ENCODE assay signal across 1 cellular context in the genomic region with DNA sequence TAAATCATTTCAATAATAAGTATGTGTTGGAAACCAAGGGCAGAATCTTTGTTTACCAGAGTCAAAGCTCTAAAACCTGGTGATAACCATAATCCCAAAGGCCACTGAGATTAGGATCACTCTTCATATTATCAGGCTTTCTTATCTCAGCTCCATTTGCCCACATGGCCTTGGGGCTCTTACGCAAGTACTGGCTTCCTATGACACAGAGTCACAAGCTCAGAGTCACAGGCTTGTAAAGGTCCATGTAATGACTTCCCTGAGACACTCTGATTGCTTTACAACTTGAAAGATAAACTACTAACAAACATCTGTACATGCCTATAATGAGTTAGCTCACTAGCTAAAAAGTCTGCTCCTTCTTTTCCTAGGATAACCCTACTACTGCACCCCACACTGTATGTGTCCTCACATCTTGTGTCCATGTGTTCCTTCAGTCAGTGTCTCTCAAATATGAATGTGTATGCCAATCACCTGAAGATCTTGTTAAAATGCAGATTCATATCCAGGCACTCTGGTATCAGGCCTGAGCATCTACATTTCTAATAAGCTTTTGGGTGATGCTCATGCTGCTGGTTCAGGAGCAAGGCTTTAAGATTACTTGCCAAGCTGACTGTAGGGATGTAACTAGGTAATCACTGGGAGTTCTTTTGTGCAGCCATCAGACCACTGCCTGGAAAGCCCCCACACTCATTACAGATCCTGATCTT.
TF ChIP-seq lines count a peak whose summit lies in the region.

No MANE protein-coding gene starts in this region.

TF ChIP-seq in HEK293, 187 proteins besides CTCF, POLR2A, EP300 and RAD21 (continued from another document and continues in another):
- TF ChIP-seq ZBTB21 (tag by site-specific recombination; IDR thresholded peaks at IDR 0.05) (peak; percentile 80), ZXDB (tag by site-specific recombination; IDR thresholded peaks at IDR 0.05) (peak; percentile 79), ZNF701 (tag by site-specific recombination; IDR thresholded peaks at IDR 0.05) (no peak), KLF1 (tag by site-specific recombination; IDR thresholded peaks at IDR 0.05) (no peak), GLIS2 (tag by site-specific recombination; IDR thresholded peaks at IDR 0.05) (no peak), ZNF433 (tag by site-specific recombination; IDR thresholded peaks at IDR 0.05; ENCODE audit: low read depth) (no peak), OSR2 (tag by site-specific recombination; IDR thresholded peaks at IDR 0.05) (peak; percentile 88), ZNF184 (tag by site-specific recombination; IDR thresholded peaks at IDR 0.05) (0 out of 2 replicates have a peak, but pooled peaks have one; percentile 45), ZSCAN16 (tag by site-specific recombination; IDR thresholded peaks at IDR 0.05) (no peak), ZNF792 (tag by site-specific recombination; IDR thresholded peaks at IDR 0.05) (no peak), ZNF473 (tag by site-specific recombination; IDR thresholded peaks at IDR 0.05) (no peak), ZFP41 (tag by site-specific recombination; IDR thresholded peaks at IDR 0.05; ENCODE audit: borderline replicate concordance) (no peak), ZNF548 (tag by site-specific recombination; IDR thresholded peaks at IDR 0.05) (no peak), TCF7L2 (IDR thresholded peaks at IDR 0.05; ENCODE audit: borderline replicate concordance, low read depth, low read length) (no peak), TRIM28 (IDR thresholded peaks at IDR 0.05; ENCODE audit: borderline replicate concordance, low read length) (peak; percentile 11; the same call in 1 of the 2 replicates), ZNF585B (tag by site-specific recombination; IDR thresholded peaks at IDR 0.05) (no peak), ZSCAN23 (tag by site-specific recombination; IDR thresholded peaks at IDR 0.05) (0 out of 2 replicates have a peak, but pooled peaks have one; percentile 65), ZNF558 (tag by site-specific recombination; IDR thresholded peaks at IDR 0.05) (0 out of 2 replicates have a peak, but pooled peaks have one; percentile 37), ZNF626 (tag by site-specific recombination; IDR thresholded peaks at IDR 0.05) (no peak), ZBTB1 (tag by site-specific recombination; IDR thresholded peaks at IDR 0.05) (0 out of 2 replicates have a peak, but pooled peaks have one; percentile 44), ZNF214 (tag by site-specific recombination; IDR thresholded peaks at IDR 0.05; ENCODE audit: borderline replicate concordance) (no peak), ZNF169 (tag by site-specific recombination; IDR thresholded peaks at IDR 0.05) (no peak), YY2 (tag by site-specific recombination; IDR thresholded peaks at IDR 0.05) (no peak), ZEB2 (tag by site-specific recombination; IDR thresholded peaks at IDR 0.05) (peak; percentile 64), ZNF521 (tag by site-specific recombination; IDR thresholded peaks at IDR 0.05) (no peak), ZNF654 (tag by site-specific recombination; IDR thresholded peaks at IDR 0.05; ENCODE audit: low read depth) (no peak), ZNF785 (tag by site-specific recombination; IDR thresholded peaks at IDR 0.05) (no peak), BCL11A (tag by site-specific recombination; IDR thresholded peaks at IDR 0.05; ENCODE audit: low read depth) (0 out of 2 replicates have a peak, but pooled peaks have one; percentile 19), EGR2 (tag by site-specific recombination; IDR thresholded peaks at IDR 0.05; ENCODE audit: low read depth) (no peak), ZNF544 (tag by site-specific recombination; IDR thresholded peaks at IDR 0.05) (no peak), ZNF138 (tag by site-specific recombination; IDR thresholded peaks at IDR 0.05; ENCODE audit: borderline replicate concordance) (no peak), ZNF155 (tag by site-specific recombination; IDR thresholded peaks at IDR 0.05) (no peak), ZNF311 (tag by site-specific recombination; IDR thresholded peaks at IDR 0.05; ENCODE audit: borderline replicate concordance) (no peak), SCRT1 (tag by site-specific recombination; IDR thresholded peaks at IDR 0.05; ENCODE audit: borderline replicate concordance) (no peak), ZNF24 (tag by site-specific recombination; IDR thresholded peaks at IDR 0.05) (peak; percentile 91)
- TF ChIP-seq, protein P1, sequence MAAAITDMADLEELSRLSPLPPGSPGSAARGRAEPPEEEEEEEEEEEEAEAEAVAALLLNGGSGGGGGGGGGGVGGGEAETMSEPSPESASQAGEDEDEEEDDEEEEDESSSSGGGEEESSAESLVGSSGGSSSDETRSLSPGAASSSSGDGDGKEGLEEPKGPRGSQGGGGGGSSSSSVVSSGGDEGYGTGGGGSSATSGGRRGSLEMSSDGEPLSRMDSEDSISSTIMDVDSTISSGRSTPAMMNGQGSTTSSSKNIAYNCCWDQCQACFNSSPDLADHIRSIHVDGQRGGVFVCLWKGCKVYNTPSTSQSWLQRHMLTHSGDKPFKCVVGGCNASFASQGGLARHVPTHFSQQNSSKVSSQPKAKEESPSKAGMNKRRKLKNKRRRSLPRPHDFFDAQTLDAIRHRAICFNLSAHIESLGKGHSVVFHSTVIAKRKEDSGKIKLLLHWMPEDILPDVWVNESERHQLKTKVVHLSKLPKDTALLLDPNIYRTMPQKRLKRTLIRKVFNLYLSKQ (tag by site-specific recombination; IDR thresholded peaks at IDR 0.05; ENCODE audit: borderline replicate concordance): no peak
- TF ChIP-seq, protein P2, sequence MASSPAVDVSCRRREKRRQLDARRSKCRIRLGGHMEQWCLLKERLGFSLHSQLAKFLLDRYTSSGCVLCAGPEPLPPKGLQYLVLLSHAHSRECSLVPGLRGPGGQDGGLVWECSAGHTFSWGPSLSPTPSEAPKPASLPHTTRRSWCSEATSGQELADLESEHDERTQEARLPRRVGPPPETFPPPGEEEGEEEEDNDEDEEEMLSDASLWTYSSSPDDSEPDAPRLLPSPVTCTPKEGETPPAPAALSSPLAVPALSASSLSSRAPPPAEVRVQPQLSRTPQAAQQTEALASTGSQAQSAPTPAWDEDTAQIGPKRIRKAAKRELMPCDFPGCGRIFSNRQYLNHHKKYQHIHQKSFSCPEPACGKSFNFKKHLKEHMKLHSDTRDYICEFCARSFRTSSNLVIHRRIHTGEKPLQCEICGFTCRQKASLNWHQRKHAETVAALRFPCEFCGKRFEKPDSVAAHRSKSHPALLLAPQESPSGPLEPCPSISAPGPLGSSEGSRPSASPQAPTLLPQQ (tag by site-specific recombination; IDR thresholded peaks at IDR 0.05): no peak; the same call in 1 of the 2 replicates
- TF ChIP-seq, protein P3, sequence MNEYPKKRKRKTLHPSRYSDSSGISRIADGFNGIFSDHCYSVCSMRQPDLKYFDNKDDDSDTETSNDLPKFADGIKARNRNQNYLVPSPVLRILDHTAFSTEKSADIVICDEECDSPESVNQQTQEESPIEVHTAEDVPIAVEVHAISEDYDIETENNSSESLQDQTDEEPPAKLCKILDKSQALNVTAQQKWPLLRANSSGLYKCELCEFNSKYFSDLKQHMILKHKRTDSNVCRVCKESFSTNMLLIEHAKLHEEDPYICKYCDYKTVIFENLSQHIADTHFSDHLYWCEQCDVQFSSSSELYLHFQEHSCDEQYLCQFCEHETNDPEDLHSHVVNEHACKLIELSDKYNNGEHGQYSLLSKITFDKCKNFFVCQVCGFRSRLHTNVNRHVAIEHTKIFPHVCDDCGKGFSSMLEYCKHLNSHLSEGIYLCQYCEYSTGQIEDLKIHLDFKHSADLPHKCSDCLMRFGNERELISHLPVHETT (tag by site-specific recombination; IDR thresholded peaks at IDR 0.05): peak; percentile 91
- TF ChIP-seq, protein P4, sequence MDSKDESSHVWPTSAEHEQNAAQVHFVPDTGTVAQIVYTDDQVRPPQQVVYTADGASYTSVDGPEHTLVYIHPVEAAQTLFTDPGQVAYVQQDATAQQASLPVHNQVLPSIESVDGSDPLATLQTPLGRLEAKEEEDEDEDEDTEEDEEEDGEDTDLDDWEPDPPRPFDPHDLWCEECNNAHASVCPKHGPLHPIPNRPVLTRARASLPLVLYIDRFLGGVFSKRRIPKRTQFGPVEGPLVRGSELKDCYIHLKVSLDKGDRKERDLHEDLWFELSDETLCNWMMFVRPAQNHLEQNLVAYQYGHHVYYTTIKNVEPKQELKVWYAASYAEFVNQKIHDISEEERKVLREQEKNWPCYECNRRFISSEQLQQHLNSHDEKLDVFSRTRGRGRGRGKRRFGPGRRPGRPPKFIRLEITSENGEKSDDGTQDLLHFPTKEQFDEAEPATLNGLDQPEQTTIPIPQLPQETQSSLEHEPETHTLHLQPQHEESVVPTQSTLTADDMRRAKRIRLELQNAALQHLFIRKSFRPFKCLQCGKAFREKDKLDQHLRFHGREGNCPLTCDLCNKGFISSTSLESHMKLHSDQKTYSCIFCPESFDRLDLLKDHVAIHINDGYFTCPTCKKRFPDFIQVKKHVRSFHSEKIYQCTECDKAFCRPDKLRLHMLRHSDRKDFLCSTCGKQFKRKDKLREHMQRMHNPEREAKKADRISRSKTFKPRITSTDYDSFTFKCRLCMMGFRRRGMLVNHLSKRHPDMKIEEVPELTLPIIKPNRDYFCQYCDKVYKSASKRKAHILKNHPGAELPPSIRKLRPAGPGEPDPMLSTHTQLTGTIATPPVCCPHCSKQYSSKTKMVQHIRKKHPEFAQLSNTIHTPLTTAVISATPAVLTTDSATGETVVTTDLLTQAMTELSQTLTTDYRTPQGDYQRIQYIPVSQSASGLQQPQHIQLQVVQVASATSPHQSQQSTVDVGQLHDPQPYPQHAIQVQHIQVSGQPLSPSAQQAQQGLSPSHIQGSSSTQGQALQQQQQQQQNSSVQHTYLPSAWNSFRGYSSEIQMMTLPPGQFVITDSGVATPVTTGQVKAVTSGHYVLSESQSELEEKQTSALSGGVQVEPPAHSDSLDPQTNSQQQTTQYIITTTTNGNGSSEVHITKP (tag by site-specific recombination; IDR thresholded peaks at IDR 0.05): peak; percentile 39; the same call in 1 of the 2 replicates
- TF ChIP-seq, protein P5, sequence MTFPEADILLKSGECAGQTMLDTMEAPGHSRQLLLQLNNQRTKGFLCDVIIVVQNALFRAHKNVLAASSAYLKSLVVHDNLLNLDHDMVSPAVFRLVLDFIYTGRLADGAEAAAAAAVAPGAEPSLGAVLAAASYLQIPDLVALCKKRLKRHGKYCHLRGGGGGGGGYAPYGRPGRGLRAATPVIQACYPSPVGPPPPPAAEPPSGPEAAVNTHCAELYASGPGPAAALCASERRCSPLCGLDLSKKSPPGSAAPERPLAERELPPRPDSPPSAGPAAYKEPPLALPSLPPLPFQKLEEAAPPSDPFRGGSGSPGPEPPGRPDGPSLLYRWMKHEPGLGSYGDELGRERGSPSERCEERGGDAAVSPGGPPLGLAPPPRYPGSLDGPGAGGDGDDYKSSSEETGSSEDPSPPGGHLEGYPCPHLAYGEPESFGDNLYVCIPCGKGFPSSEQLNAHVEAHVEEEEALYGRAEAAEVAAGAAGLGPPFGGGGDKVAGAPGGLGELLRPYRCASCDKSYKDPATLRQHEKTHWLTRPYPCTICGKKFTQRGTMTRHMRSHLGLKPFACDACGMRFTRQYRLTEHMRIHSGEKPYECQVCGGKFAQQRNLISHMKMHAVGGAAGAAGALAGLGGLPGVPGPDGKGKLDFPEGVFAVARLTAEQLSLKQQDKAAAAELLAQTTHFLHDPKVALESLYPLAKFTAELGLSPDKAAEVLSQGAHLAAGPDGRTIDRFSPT (tag by site-specific recombination; IDR thresholded peaks at IDR 0.05): peak; percentile 88
- TF ChIP-seq, protein P6, sequence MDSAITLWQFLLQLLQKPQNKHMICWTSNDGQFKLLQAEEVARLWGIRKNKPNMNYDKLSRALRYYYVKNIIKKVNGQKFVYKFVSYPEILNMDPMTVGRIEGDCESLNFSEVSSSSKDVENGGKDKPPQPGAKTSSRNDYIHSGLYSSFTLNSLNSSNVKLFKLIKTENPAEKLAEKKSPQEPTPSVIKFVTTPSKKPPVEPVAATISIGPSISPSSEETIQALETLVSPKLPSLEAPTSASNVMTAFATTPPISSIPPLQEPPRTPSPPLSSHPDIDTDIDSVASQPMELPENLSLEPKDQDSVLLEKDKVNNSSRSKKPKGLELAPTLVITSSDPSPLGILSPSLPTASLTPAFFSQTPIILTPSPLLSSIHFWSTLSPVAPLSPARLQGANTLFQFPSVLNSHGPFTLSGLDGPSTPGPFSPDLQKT (IDR thresholded peaks at IDR 0.05; ENCODE audit: borderline replicate concordance, low read depth, low read length): no peak
- TF ChIP-seq, protein P7, sequence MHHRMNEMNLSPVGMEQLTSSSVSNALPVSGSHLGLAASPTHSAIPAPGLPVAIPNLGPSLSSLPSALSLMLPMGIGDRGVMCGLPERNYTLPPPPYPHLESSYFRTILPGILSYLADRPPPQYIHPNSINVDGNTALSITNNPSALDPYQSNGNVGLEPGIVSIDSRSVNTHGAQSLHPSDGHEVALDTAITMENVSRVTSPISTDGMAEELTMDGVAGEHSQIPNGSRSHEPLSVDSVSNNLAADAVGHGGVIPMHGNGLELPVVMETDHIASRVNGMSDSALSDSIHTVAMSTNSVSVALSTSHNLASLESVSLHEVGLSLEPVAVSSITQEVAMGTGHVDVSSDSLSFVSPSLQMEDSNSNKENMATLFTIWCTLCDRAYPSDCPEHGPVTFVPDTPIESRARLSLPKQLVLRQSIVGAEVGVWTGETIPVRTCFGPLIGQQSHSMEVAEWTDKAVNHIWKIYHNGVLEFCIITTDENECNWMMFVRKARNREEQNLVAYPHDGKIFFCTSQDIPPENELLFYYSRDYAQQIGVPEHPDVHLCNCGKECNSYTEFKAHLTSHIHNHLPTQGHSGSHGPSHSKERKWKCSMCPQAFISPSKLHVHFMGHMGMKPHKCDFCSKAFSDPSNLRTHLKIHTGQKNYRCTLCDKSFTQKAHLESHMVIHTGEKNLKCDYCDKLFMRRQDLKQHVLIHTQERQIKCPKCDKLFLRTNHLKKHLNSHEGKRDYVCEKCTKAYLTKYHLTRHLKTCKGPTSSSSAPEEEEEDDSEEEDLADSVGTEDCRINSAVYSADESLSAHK (tag by site-specific recombination; IDR thresholded peaks at IDR 0.05): peak; percentile 59; the same call in 1 of the 2 replicates
- TF ChIP-seq, protein P8, sequence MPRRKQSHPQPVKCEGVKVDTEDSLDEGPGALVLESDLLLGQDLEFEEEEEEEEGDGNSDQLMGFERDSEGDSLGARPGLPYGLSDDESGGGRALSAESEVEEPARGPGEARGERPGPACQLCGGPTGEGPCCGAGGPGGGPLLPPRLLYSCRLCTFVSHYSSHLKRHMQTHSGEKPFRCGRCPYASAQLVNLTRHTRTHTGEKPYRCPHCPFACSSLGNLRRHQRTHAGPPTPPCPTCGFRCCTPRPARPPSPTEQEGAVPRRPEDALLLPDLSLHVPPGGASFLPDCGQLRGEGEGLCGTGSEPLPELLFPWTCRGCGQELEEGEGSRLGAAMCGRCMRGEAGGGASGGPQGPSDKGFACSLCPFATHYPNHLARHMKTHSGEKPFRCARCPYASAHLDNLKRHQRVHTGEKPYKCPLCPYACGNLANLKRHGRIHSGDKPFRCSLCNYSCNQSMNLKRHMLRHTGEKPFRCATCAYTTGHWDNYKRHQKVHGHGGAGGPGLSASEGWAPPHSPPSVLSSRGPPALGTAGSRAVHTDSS (tag by site-specific recombination; IDR thresholded peaks at IDR 0.05): no peak
- TF ChIP-seq, protein P9, sequence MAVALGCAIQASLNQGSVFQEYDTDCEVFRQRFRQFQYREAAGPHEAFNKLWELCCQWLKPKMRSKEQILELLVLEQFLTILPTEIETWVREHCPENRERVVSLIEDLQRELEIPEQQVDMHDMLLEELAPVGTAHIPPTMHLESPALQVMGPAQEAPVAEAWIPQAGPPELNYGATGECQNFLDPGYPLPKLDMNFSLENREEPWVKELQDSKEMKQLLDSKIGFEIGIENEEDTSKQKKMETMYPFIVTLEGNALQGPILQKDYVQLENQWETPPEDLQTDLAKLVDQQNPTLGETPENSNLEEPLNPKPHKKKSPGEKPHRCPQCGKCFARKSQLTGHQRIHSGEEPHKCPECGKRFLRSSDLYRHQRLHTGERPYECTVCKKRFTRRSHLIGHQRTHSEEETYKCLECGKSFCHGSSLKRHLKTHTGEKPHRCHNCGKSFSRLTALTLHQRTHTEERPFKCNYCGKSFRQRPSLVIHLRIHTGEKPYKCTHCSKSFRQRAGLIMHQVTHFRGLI (tag by site-specific recombination; IDR thresholded peaks at IDR 0.05): no peak
